Comparison of ENCODE assay signal across 30 cellular contexts in the genomic region with DNA sequence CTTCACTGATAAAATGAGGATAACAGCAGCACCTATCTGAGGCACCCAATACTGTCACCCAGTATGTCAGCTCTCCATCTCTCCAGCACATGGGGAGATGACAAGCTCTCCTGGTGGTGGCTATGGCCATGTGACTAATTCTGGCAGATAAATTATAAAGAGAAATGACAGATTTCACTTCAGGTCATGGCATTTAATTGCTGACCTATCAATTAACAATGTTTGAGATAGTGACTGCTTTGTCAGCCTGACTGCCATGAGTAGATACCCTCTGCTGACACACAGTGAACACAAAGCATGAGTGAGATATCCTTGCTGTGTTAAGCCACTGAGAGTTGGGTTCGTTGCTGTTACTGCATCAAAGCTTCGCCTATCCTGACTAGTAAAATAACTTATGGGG.
"Had no signal": no experiment of that assay in that cellular context is flagged by ENCODE, and none has a peak within 500 bp of the region (broad histone marks: within the 10 kb centered on the region; RNA-seq: fewer than 3 reads in every experiment).

No MANE protein-coding gene starts in this region.

- H3K4me3 Mint-ChIP-seq: activated CD4-positive, alpha-beta T cell treated with anti-CD3 and anti-CD28 coated beads for 36 hours; activated CD8-positive, alpha-beta T cell treated with anti-CD3 and anti-CD28 coated beads for 36 hours; activated naive CD8-positive, alpha-beta T cell; activated T-cell treated with anti-CD3 and anti-CD28 coated beads, Interleukin-2, amount 50 U/mL, for 4 hours; activated T-helper 17 cell treated with anti-CD3 and anti-CD28 coated beads, Interleukin-2, amount 50 U/mL, for 72 hours had no signal

- H3K27me3 ChIP-seq: brain microvascular endothelial cell, esophagus squamous epithelium, gastroesophageal sphincter, heart right ventricle had no signal

- ATAC-seq: activated CD4-positive, alpha-beta T cell treated with anti-CD3 and anti-CD28 coated beads for 36 hours; activated CD8-positive, alpha-beta T cell treated with anti-CD3 and anti-CD28 coated beads for 36 hours; activated T-cell treated with anti-CD3 and anti-CD28 coated beads, Interleukin-2, amount 50 U/mL, for 4 hours; activated T-helper 17 cell treated with anti-CD3 and anti-CD28 coated beads, Interleukin-2, amount 50 U/mL, for 72 hours; gastroesophageal sphincter; heart right ventricle had no signal

- FAIRE-seq: astrocyte, bronchial epithelial cell, colon, endometrium, endothelial cell of umbilical vein had no signal

- H3K4me3 ChIP-seq: esophagus squamous epithelium, gastroesophageal sphincter, heart right ventricle had no signal

- H3K27ac ChIP-seq: brain microvascular endothelial cell, epithelial cell of prostate, esophagus squamous epithelium had no signal

- H3K36me3 ChIP-seq: brain microvascular endothelial cell, esophagus squamous epithelium, gastroesophageal sphincter, heart right ventricle had no signal

- H3K36me3 Mint-ChIP-seq: activated naive CD8-positive, alpha-beta T cell had no signal

- H3K4me1 Mint-ChIP-seq: activated CD4-positive, alpha-beta T cell treated with anti-CD3 and anti-CD28 coated beads for 36 hours; activated T-helper 17 cell treated with anti-CD3 and anti-CD28 coated beads, Interleukin-2, amount 50 U/mL, for 72 hours had no signal

- H3K9me3 Mint-ChIP-seq: activated CD8-positive, alpha-beta T cell treated with anti-CD3 and anti-CD28 coated beads for 36 hours; activated T-cell treated with anti-CD3 and anti-CD28 coated beads, Interleukin-2, amount 50 U/mL, for 4 hours; activated T-helper 17 cell treated with anti-CD3 and anti-CD28 coated beads, Interleukin-2, amount 50 U/mL, for 72 hours had no signal

- H3K27ac Mint-ChIP-seq: activated CD4-positive, alpha-beta T cell treated with anti-CD3 and anti-CD28 coated beads for 36 hours; activated CD8-positive, alpha-beta T cell treated with anti-CD3 and anti-CD28 coated beads for 36 hours; activated naive CD8-positive, alpha-beta T cell; activated T-helper 17 cell treated with anti-CD3 and anti-CD28 coated beads, Interleukin-2, amount 50 U/mL, for 72 hours had no signal

- H3K9me3 ChIP-seq: esophagus squamous epithelium, gastroesophageal sphincter, heart right ventricle had no signal

- DNase-seq: activated CD4-positive, alpha-beta T cell treated with anti-CD3 and anti-CD28 coated beads for 36 hours; activated CD4-positive, alpha-beta T cell treated with anti-CD3 and anti-CD28 coated beads, Interleukin-2, amount 50 U/mL, for 1 hour; activated CD4-positive, alpha-beta T cell treated with anti-CD3 and anti-CD28 coated beads, Interleukin-2, amount 50 U/mL, for 48 hours; activated CD4-positive, CD25-positive, alpha-beta regulatory T cell; activated CD4-positive, CD25-positive, alpha-beta regulatory T cell treated with anti-CD3 and anti-CD28 coated beads, Interleukin-2, amount 50 U/mL, for 72 hours; activated CD8-positive, alpha-beta memory T cell treated with anti-CD3 and anti-CD28 coated beads for 24 hours; activated CD8-positive, alpha-beta T cell treated with anti-CD3 and anti-CD28 coated beads for 36 hours; activated effector memory CD4-positive, alpha-beta T cell treated with Interleukin-2 at 50 U/mL for 16 hours; activated gamma-delta T cell treated with Interleukin-2 at 50 U/mL for 16 hours; activated naive CD4-positive, alpha-beta T cell treated with anti-CD3 and anti-CD28 coated beads, Interleukin-2, amount 50 U/mL, for 16 hours; activated naive CD4-positive, alpha-beta T cell treated with Interleukin-2 at 50 U/mL for 16 hours; activated T-cell treated with anti-CD3 and anti-CD28 coated beads, Interleukin-2, amount 50 U/mL, for 4 hours; amniotic stem cell; anterior cingulate cortex; brain microvascular endothelial cell; cortex of kidney; effector CD8-positive, alpha-beta T cell; esophagus squamous epithelium; foreskin melanocyte; heart right ventricle; T-helper 2 cell had no signal
